Comparison of ENCODE assay signal across 8 cellular contexts in the genomic region with DNA sequence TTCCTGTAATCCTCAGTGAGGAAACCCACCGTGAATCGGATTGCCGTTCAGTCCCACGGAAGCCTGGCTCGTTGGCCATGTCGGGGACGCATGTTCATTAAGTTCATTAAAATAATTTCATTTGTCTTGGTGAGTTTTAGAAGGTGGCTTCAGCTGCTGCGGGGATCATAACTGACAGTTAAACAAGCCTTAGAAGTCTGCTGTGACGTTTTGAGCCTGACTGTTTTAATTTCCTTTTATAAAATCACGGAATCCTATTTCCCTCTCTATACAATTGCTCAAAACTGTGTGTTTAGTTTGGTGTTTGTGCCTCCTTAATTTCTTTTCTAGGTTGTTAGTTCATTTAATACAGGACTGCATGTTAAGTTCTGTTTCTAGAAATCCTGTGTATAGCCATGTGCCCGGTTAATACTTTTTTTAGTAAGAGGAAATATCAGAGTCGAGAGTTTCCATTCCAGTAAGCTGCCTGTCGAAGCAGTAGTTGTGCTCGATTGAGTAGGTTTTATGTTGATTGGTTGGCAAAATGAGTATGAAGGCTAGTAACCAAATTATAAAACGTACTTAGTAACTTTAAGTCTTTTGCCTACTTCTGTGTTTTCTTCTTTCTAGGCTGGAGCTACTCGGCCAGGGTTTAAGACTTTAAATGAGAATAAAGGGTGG. TPM values are rescaled to one million over a fixed set of nuclear protein-coding genes. Genes with fewer than 3 reads are reported as not detected.
DNase-seq lines count a peak whose midpoint lies in the region; ATAC-seq, FAIRE-seq and TF ChIP-seq lines count a peak whose summit lies in the region.

No MANE protein-coding gene starts in this region.

- CTCF ChIA-PET in CD4-positive, alpha-beta T cell (lab: Charles Lee): no interaction called here

- peaks cover 35% of the 10 kb centered on the region for H3K4me1 Mint-ChIP-seq in CD4-positive, alpha-beta T cell (ENCODE audit: low read depth)
- H3K4me1 Mint-ChIP-seq in HFFc6 (ENCODE audit: low read depth): peaks cover 24% of the 10 kb centered on the region

- no peaks in the 10 kb centered on the region for H3K9me3 Mint-ChIP-seq in CD4-positive, alpha-beta T cell
- no peaks in the 10 kb centered on the region for H3K9me3 Mint-ChIP-seq in HFFc6

- H3K4me3 Mint-ChIP-seq in CD4-positive, alpha-beta T cell: peak overlapping the region; percentile 97
- H3K4me3 Mint-ChIP-seq in HFFc6: peak overlapping the region; percentile 99

- H3K27me3 Mint-ChIP-seq in CD4-positive, alpha-beta T cell: no peaks in the 10 kb centered on the region
- H3K27me3 Mint-ChIP-seq in HFFc6 (ENCODE audit: insufficient read depth): peaks cover 3% of the 10 kb centered on the region; the same call in 1 of the 2 replicates

- WGBS in prostate gland: under 1% methylated on average over 16 of the region's 16 CpGs

- H3K36me3 ChIP-seq in WERI-Rb-1: peaks cover 14% of the 10 kb centered on the region
- H3K36me3 ChIP-seq in prostate gland: no peaks in the 10 kb centered on the region

- H3K27me3 ChIP-seq in CD4-positive, alpha-beta T cell (ENCODE audit: control insufficient read depth, insufficient read depth, low read length): no peaks in the 10 kb centered on the region
- H3K27me3 ChIP-seq in WERI-Rb-1 (ENCODE audit: insufficient read depth, low read depth, severe bottlenecking) (no peaks in the 10 kb centered on the region), foreskin keratinocyte (no peaks in the 10 kb centered on the region), prostate gland (replicated peaks; ENCODE audit: insufficient read depth) (no peaks in the 10 kb centered on the region)

- TF ChIP-seq CTCF in CD4-positive, alpha-beta T cell (IDR thresholded peaks at IDR 0.05): no peak
- TF ChIP-seq CTCF in HFFc6 (IDR thresholded peaks at IDR 0.05) (no peak), WERI-Rb-1 (IDR thresholded peaks at IDR 0.05; ENCODE audit: low read depth, low read length) (no peak), foreskin keratinocyte (conservative IDR thresholded peaks at IDR 0.05) (no peak), prostate gland (IDR thresholded peaks at IDR 0.05) (no peak), D721Med (IDR thresholded peaks at IDR 0.05; ENCODE audit: insufficient read depth, missing control alignments) (no peak)

- DNase-seq in CD4-positive, alpha-beta T cell: no peak
- DNase-seq in HFFc6 (no peak), WERI-Rb-1 (no peak), foreskin keratinocyte (no peak), prostate gland (ENCODE audit: low spot score) (no peak), D721Med (ENCODE audit: insufficient read length, low spot score) (no peak), urothelium cell line (ENCODE audit: low spot score) (no peak), C1 segment of cervical spinal cord (lab: John Stamatoyannopoulos, UW) (no peak)

- FAIRE-seq in D721Med (lab: Jason Lieb, UNC): no peak
- FAIRE-seq in urothelium cell line (lab: Jason Lieb, UNC): no peak

- intact Hi-C loops in CD4-positive, alpha-beta T cell (cut with DNase I, micrococcal nuclease): loop anchor here in 1 of 2 experiments (5.0 kb wide), 1 partner anchor 82 kb away; no protein-coding TSS in a partner anchor
- intact Hi-C loops in prostate gland (cut with DNase I): loop anchor here (2.0 kb wide), 1 partner anchor 52 kb away; a partner anchor contains a TSS

- TF ChIP-seq POLR2A in prostate gland (IDR thresholded peaks at IDR 0.05): no peak

- no peaks in the 10 kb centered on the region for H3K9me3 ChIP-seq in CD4-positive, alpha-beta T cell (ENCODE audit: control insufficient read depth, low read length)
- no peaks in the 10 kb centered on the region for H3K9me3 ChIP-seq in WERI-Rb-1 (ENCODE audit: severe bottlenecking)
- no peaks in the 10 kb centered on the region for H3K9me3 ChIP-seq in prostate gland

- peak overlapping the region; percentile 94 for H3K27ac ChIP-seq in CD4-positive, alpha-beta T cell (ENCODE audit: low read depth, low read length)
- H3K27ac ChIP-seq in WERI-Rb-1: peak overlapping the region; percentile 74
- H3K27ac ChIP-seq in foreskin keratinocyte: peak overlapping the region; percentile 58
- H3K27ac ChIP-seq in prostate gland: peak overlapping the region; percentile 91 to 92

- no peak for ATAC-seq in CD4-positive, alpha-beta T cell (ENCODE audit: poor library complexity)
- ATAC-seq in foreskin keratinocyte: no peak

- peak overlapping the region; percentile 92 for H3K27ac Mint-ChIP-seq in CD4-positive, alpha-beta T cell
- H3K27ac Mint-ChIP-seq in HFFc6: peak overlapping the region; percentile 93

- H3K4me3 ChIP-seq in WERI-Rb-1 (ENCODE audit: low read depth, low read length) (peak overlapping the region; percentile 89), prostate gland (peak overlapping the region; percentile 75 to 85)

- POLR2A ChIA-PET in CD4-positive, alpha-beta T cell (lab: Charles Lee): interaction anchor here (1.0 to 3.1 kb wide), 2 partner anchors 53 to 200 kb away, joined by 3 to 15 read pairs; a partner anchor contains a TSS

- peaks cover 44% of the 10 kb centered on the region for H3K36me3 Mint-ChIP-seq in CD4-positive, alpha-beta T cell (ENCODE audit: low read depth)
- H3K36me3 Mint-ChIP-seq in HFFc6 (ENCODE audit: low read depth): peaks cover 16% of the 10 kb centered on the region

- H3K4me1 ChIP-seq in foreskin keratinocyte (no peaks in the 10 kb centered on the region), prostate gland (replicated peaks) (no peaks in the 10 kb centered on the region)

RNA-seq across cellular contexts. Expression of a gene that starts 0.7 kb away (rescaled TPM):
- 10 to 100 TPM; 33.9 to 36.7 TPM for total RNA-seq in CD4-positive, alpha-beta T cell
- 10 to 100 TPM; 71.7 to 92.4 (median 76.6) TPM for total RNA-seq in HFFc6 (2021; fragmentation: NEBNext Ultra II Directional; extraction: Animal tissue kit (Norgen Biotek cat#: 25700))
- total RNA-seq in foreskin keratinocyte: 69.3 and 70.0 TPM in 2 replicates
- 39.1 and 44.3 TPM in 2 replicates for polyA plus RNA-seq in foreskin keratinocyte
- 10 to 100 TPM; 34.9 to 43.6 TPM for total RNA-seq in prostate gland

RNA-seq across cellular contexts. Expression of a gene that starts 52.7 kb away (rescaled TPM):
- total RNA-seq in CD4-positive, alpha-beta T cell: 1 to 10 TPM; 5.1 to 5.4 TPM
- 10 to 100 TPM; 18.6 to 21.0 (median 20.5) TPM for total RNA-seq in HFFc6 (2021; fragmentation: NEBNext Ultra II Directional; extraction: Animal tissue kit (Norgen Biotek cat#: 25700))
- total RNA-seq in foreskin keratinocyte (7.3 and 7.4 TPM in 2 replicates), prostate gland (10 to 100 TPM; 12.2 to 19.6 TPM)
- polyA plus RNA-seq in foreskin keratinocyte: 2.3 and 2.6 TPM in 2 replicates
